ENCODE assay signal across 1 cellular context in genomic region chr16:19131809-19132777, GRCh38.
TF ChIP-seq lines count a peak whose summit lies in the region.

No MANE protein-coding gene starts in this region.

TF ChIP-seq in endothelial cell of umbilical vein, 7 proteins besides CTCF, POLR2A, EP300 and RAD21:
- TF ChIP-seq JUN (IDR thresholded peaks at IDR 0.05; ENCODE audit: borderline replicate concordance, insufficient read depth, insufficient read length, low read depth) = peak; percentile 89
- TF ChIP-seq EZH2 (IDR thresholded peaks at IDR 0.05; ENCODE audit: borderline replicate concordance, low read depth, low read length, severe bottlenecking) = no peak
